19 cellular contexts compared by ENCODE assay signal in the genomic region with DNA sequence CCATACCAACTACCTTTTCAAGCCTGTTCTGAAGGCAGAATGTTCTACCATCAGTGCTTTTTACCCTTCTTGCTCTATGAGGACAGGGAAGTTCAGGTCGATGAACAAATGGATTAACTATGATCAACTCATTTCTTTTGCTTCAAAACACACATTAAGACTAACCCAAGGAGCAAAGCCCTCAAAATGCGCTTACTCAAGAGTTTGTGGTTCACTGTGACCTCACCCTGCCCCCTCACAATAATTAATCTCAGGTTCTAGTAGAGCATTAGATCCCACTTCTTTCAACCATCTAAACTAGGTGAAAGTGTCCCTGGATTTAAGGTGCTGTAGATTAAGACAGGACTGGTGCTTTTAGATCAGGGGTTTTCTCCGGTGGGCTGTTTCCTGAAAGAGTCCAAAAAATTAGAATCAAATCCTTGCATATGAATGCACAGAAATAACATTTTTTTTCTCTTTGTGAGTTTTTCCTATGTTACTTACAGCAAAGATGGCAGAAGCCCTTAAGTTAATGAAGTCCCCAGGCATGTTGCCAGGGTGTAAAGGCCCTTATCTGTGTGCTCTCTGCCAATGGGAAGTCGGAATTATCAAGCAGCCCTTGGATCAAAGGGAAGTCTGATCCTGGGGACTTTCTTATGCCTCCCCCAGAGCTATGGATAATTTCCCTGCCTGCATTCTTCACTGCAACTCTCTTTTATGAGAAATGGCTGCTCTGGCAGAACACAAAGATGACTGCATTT.
DNase-seq lines count a peak whose midpoint lies in the region; FAIRE-seq and TF ChIP-seq lines count a peak whose summit lies in the region.
"Had no signal": no experiment of that assay in that cellular context is flagged by ENCODE, and none has a peak within 500 bp of the region (broad histone marks: within the 10 kb centered on the region; RNA-seq: fewer than 3 reads in every experiment).

No MANE protein-coding gene starts in this region.

- peaks cover 19% of the 10 kb centered on the region for H3K4me1 Mint-ChIP-seq in endodermal cell

- H2BK5ac ChIP-seq in trophoblast cell (ENCODE audit: low read depth, low read length, poor library complexity): no peak overlapping the region

- H2BK12ac ChIP-seq in trophoblast cell (ENCODE audit: low read length): no peak overlapping the region

- no peaks in the 10 kb centered on the region for H3K79me1 ChIP-seq in trophoblast cell (ENCODE audit: low read length)

- H3K36me3 Mint-ChIP-seq in endodermal cell (ENCODE audit: low read depth): no peaks in the 10 kb centered on the region
- H3K36me3 Mint-ChIP-seq: IgD-negative memory B cell had no signal

- H2AK5ac ChIP-seq in trophoblast cell (ENCODE audit: low read length): no peak overlapping the region

- no peaks in the 10 kb centered on the region for H3K27me3 Mint-ChIP-seq in endodermal cell (ENCODE audit: insufficient read depth)

- H3K9me3 ChIP-seq in kidney (ENCODE audit: control insufficient read depth in 1 of 2, low read length in 2 of 2) (no peaks in the 10 kb centered on the region), trophoblast cell (ENCODE audit: insufficient read depth, low read depth, low read length) (no peaks in the 10 kb centered on the region), thyroid gland (no peaks in the 10 kb centered on the region), PC-9 (ENCODE audit: insufficient read depth, low read depth) (no peaks in the 10 kb centered on the region), endodermal cell (ENCODE audit: control insufficient read depth, low read length) (no peaks in the 10 kb centered on the region)
- H3K9me3 ChIP-seq: BE2C had no signal

- H4K91ac ChIP-seq in trophoblast cell (ENCODE audit: low read depth, low read length): no peak overlapping the region

- H3K23ac ChIP-seq in trophoblast cell (ENCODE audit: low read length): no peak overlapping the region

- no peaks in the 10 kb centered on the region for H3F3A ChIP-seq in PC-9 (ENCODE audit: insufficient read depth, low read depth)

- peak; percentile 6 for DNase-seq in NCI-H226
- peak; percentile 59 for DNase-seq in amniotic epithelial cell (ENCODE audit: low read depth)
- DNase-seq in kidney: no peak
- DNase-seq in trophoblast cell: no peak
- DNase-seq in thyroid gland: no peak
- no peak for DNase-seq in PC-9
- DNase-seq in endodermal cell: no peak
- DNase-seq: BE2C; CD4-positive, alpha-beta T cell; H7; Kasumi-1; NCI-H1417; NCI-H187 treated with DMSO at 0.1 percent for 48 hours; NCI-H446 treated with DMSO at 0.1 percent for 48 hours; NCI-H748 treated with DMSO at 0.1 percent for 48 hours; OCI-M1 had no signal

- H3K27me3 ChIP-seq in trophoblast cell (ENCODE audit: insufficient read depth, low read length) (no peaks in the 10 kb centered on the region), thyroid gland (no peaks in the 10 kb centered on the region), PC-9 (ENCODE audit: insufficient read depth, low read depth) (peaks cover 57% of the 10 kb centered on the region), endodermal cell (ENCODE audit: control insufficient read depth, insufficient read depth, low read length, poor library complexity, severe bottlenecking) (no peaks in the 10 kb centered on the region)

- no peak overlapping the region for H3K4me3 Mint-ChIP-seq in endodermal cell
- H3K4me3 Mint-ChIP-seq: CD4-positive, alpha-beta T cell; IgD-negative memory B cell had no signal

- H3K14ac ChIP-seq in trophoblast cell (ENCODE audit: low read length): no peak overlapping the region

- H3K4me1 ChIP-seq in kidney (ENCODE audit: control insufficient read depth in 1 of 2, insufficient read depth in 1 of 2, low read depth in 1 of 2, low read length in 2 of 2) (peaks cover 0 to 4% of the 10 kb centered on the region in 2 donors), trophoblast cell (ENCODE audit: control insufficient read depth in 1 of 2, insufficient read depth in 2 of 2, low read length in 2 of 2) (no peaks in the 10 kb centered on the region), thyroid gland (no peaks in the 10 kb centered on the region), PC-9 (replicated peaks; ENCODE audit: insufficient read depth) (no peaks in the 10 kb centered on the region), endodermal cell (ENCODE audit: control insufficient read depth, insufficient read depth, low read length) (peaks cover 2% of the 10 kb centered on the region)
- H3K4me1 ChIP-seq: BE2C had no signal

- H3K4me3 ChIP-seq in kidney (ENCODE audit: low read length in 2 of 2) (peak overlapping the region; percentile 64 to 71), trophoblast cell (ENCODE audit: low read depth, low read length) (no peak overlapping the region), thyroid gland (replicated peaks in 1 of 3) (no peak overlapping the region), PC-9 (no peak overlapping the region), endodermal cell (ENCODE audit: low read length) (no peak overlapping the region)

- TF ChIP-seq CTCF in kidney (IDR thresholded peaks at IDR 0.05; ENCODE audit: borderline replicate concordance, extremely low read depth, insufficient read depth): no peak
- no peak for TF ChIP-seq CTCF in thyroid gland (IDR thresholded peaks at IDR 0.05)
- TF ChIP-seq CTCF in PC-9 (conservative IDR thresholded peaks at IDR 0.05): no peak
- TF ChIP-seq CTCF in endodermal cell (conservative IDR thresholded peaks at IDR 0.05): no peak

- no peak for TF ChIP-seq POLR2A in thyroid gland (IDR thresholded peaks at IDR 0.05)

- H3K9me3 Mint-ChIP-seq in endodermal cell: peaks cover 10% of the 10 kb centered on the region
- H3K9me3 Mint-ChIP-seq: CD4-positive, alpha-beta T cell had no signal

- H3K4ac ChIP-seq in trophoblast cell (ENCODE audit: low read depth, low read length): no peak overlapping the region

- H3K79me2 ChIP-seq in trophoblast cell (ENCODE audit: control insufficient read depth, insufficient read depth, low read length, poor library complexity) (no peaks in the 10 kb centered on the region), PC-9 (ENCODE audit: low read depth) (no peaks in the 10 kb centered on the region)

- FAIRE-seq in kidney (lab: Jason Lieb, UNC): no peak
- FAIRE-seq: GM19239 had no signal

- H3K36me3 ChIP-seq in kidney (ENCODE audit: control insufficient read depth in 1 of 2, insufficient read depth in 2 of 2, low read length in 2 of 2): no peaks in the 10 kb centered on the region
- no peaks in the 10 kb centered on the region for H3K36me3 ChIP-seq in trophoblast cell (ENCODE audit: control insufficient read depth in 1 of 2, insufficient read depth in 2 of 2, low read length in 2 of 2)
- H3K36me3 ChIP-seq in thyroid gland: no peaks in the 10 kb centered on the region
- no peaks in the 10 kb centered on the region for H3K36me3 ChIP-seq in PC-9 (ENCODE audit: low read depth)
- no peaks in the 10 kb centered on the region for H3K36me3 ChIP-seq in endodermal cell (ENCODE audit: control insufficient read depth, insufficient read depth, low read length)
- H3K36me3 ChIP-seq: BE2C had no signal

- no peaks in the 10 kb centered on the region for H3K9me2 ChIP-seq in PC-9 (ENCODE audit: insufficient read depth)

- no TSS peak for BruUV-seq in PC-9 (replicated peaks; lab: Mats Ljungman, UMichigan)

- intact Hi-C loops in kidney (cut with DNase I) (no loop called here), thyroid gland (cut with DNase I) (no loop called here), PC-9 (cut with micrococcal nuclease; ENCODE audit: unreplicated experiment) (no loop called here)

- H2BK120ac ChIP-seq in trophoblast cell (ENCODE audit: insufficient read depth, low read length, poor library complexity): no peak overlapping the region

- H3K27ac Mint-ChIP-seq in endodermal cell: no peak overlapping the region
- H3K27ac Mint-ChIP-seq: CD4-positive, alpha-beta T cell; IgD-negative memory B cell had no signal

- no peak overlapping the region for H3K18ac ChIP-seq in trophoblast cell (ENCODE audit: low read length)

- H4K12ac ChIP-seq in trophoblast cell (ENCODE audit: low read depth, low read length): no peak overlapping the region

- H3K9ac ChIP-seq in kidney (ENCODE audit: low read length in 2 of 2): no peak overlapping the region
- peak overlapping the region; percentile 34 for H3K9ac ChIP-seq in trophoblast cell (ENCODE audit: low read length)
- H3K9ac ChIP-seq in endodermal cell (ENCODE audit: extremely low read depth, low read length, poor library complexity, severe bottlenecking): no peak overlapping the region

- H3K27ac ChIP-seq in kidney (ENCODE audit: low read depth in 2 of 2, low read length in 2 of 2): peak overlapping the region; percentile 45 to 59
- H3K27ac ChIP-seq in trophoblast cell (ENCODE audit: low read depth, low read length): no peak overlapping the region
- H3K27ac ChIP-seq in thyroid gland: no peak overlapping the region
- no peak overlapping the region for H3K27ac ChIP-seq in PC-9
- no peak overlapping the region for H3K27ac ChIP-seq in endodermal cell (ENCODE audit: low read depth, low read length)
- H3K27ac ChIP-seq: RWPE1 had no signal

- H3K4me2 ChIP-seq in trophoblast cell (ENCODE audit: low read length) (no peak overlapping the region), PC-9 (no peak overlapping the region)

- no peaks in the 10 kb centered on the region for H4K20me1 ChIP-seq in PC-9 (ENCODE audit: insufficient read depth)

- no peak overlapping the region for H2AFZ ChIP-seq in trophoblast cell (ENCODE audit: insufficient read depth, low read length, poor library complexity)
- no peak overlapping the region for H2AFZ ChIP-seq in PC-9

- CTCF ChIA-PET in PC-9 (lab: Charles Lee): no interaction called here

- POLR2A ChIA-PET in PC-9 (lab: Charles Lee; ENCODE audit: unreplicated experiment): no interaction called here

- no CpG with 5 or more reads among the region's 4 CpGs for WGBS in trophoblast cell (ENCODE audit: extremely low coverage, insufficient coverage, insufficient read length)
- 66 to 71% methylated on average over 4 of the region's 4 CpGs for WGBS in thyroid gland, 2 donors
- WGBS in endodermal cell (ENCODE audit: insufficient coverage in 1 of 2, insufficient read length in 1 of 2), 2 experiments: 86 to 93% methylated on average over 2 to 4 of the region's 4 CpGs

- no peak overlapping the region for H4K8ac ChIP-seq in trophoblast cell (ENCODE audit: low read depth, low read length)

Comparison
In these comparisons a context has a peak if more than half of its experiments do, and no peak if none do; other contexts are left out.
1. DNase-seq: peak in NCI-H226 (single experiment) and amniotic epithelial cell (single experiment); none in kidney (single experiment), trophoblast cell (0 of 2), thyroid gland (0 of 2), PC-9 (0 of 2) and endodermal cell (single experiment).
2. H3K27ac ChIP-seq: peak in kidney (2 of 2); none in trophoblast cell (single experiment), thyroid gland (0 of 3), PC-9 (single experiment) and endodermal cell (single experiment).
3. H3K4me3 ChIP-seq: peak in kidney (2 of 2); none in trophoblast cell (single experiment), thyroid gland (0 of 3), PC-9 (single experiment) and endodermal cell (single experiment).